ENCODE assay signal across 8 cellular contexts in genomic region chr1:161020573-161021167, GRCh38. TPM values are rescaled to one million over a fixed set of nuclear protein-coding genes. Genes with fewer than 3 reads are reported as not detected.
DNase-seq lines count a peak whose midpoint lies in the region; ATAC-seq and TF ChIP-seq lines count a peak whose summit lies in the region.

F11R (minus strand) TSS chr1:161021152; CDS start chr1:161021073, 79 bp downstream.

- H3K4me3 Mint-ChIP-seq in Caco-2 (ENCODE audit: unreplicated experiment) = peak within 1 kb of the TSS; percentile 89

- H3K4me1 ChIP-seq in Caco-2 = peaks cover 44% of the 10 kb centered on the region
- no peaks in the 10 kb centered on the region for H3K4me1 ChIP-seq in SJCRH30

- BruUV-seq in Caco-2 (replicated peaks; lab: Mats Ljungman, UMichigan) = TSS peak; percentile 46

- CTCF ChIA-PET in Caco-2 (lab: Charles Lee) = interaction anchor here (0.5 to 3.3 kb wide), 13 partner anchors 11 to 799 kb away, joined by 3 to 53 read pairs (median 5); partner anchors contain the start of genes PPOX, TOMM40L and USF1

- peak within 1 kb of the TSS; percentile 97 for H3K27ac Mint-ChIP-seq in Caco-2 (ENCODE audit: unreplicated experiment)

- POLR2A ChIA-PET in Caco-2 (lab: Charles Lee) = interaction anchor here (0.6 to 3.2 kb wide), 26 partner anchors 9 to 382 kb away, joined by 3 to 84 read pairs (median 6); partner anchors contain the start of genes APOA2, DEDD, ITLN2 and NIT1

- peaks cover 41% of the 10 kb centered on the region for H3K36me3 Mint-ChIP-seq in Caco-2 (ENCODE audit: insufficient read depth, unreplicated experiment)

- TF ChIP-seq CTCF in Caco-2 (IDR thresholded peaks at IDR 0.05; ENCODE audit: insufficient read depth in 1 of 2, low read depth in 1 of 2, low read length in 1 of 2, severe bottlenecking in 1 of 2, unreplicated experiment in 1 of 2) (peak; percentile 13 to 42), brain microvascular endothelial cell (IDR thresholded peaks at IDR 0.05; ENCODE audit: low read depth, low read length, missing control alignments) (peak; percentile 22)

- peak; percentile 35 for ATAC-seq in GM18873 (IDR thresholded peaks at IDR 0.05; ENCODE audit: low FRiP score, unreplicated experiment)
- ATAC-seq in HG03103 (IDR thresholded peaks at IDR 0.05; ENCODE audit: low read depth, unreplicated experiment) = peak; percentile 30

- H3K4me3 ChIP-seq in Caco-2 (ENCODE audit: low read depth, low read length) = peak within 1 kb of the TSS; percentile 67
- peak within 1 kb of the TSS; percentile 60 for H3K4me3 ChIP-seq in brain microvascular endothelial cell (ENCODE audit: low read depth, low read length)
- H3K4me3 ChIP-seq in iPS-18c (ENCODE audit: insufficient read depth, low read depth, low read length) = peak within 1 kb of the TSS; percentile 97
- H3K4me3 ChIP-seq in skeletal muscle cell (ENCODE audit: low read depth, low read length) = peak within 1 kb of the TSS; percentile 49
- H3K4me3 ChIP-seq in SJCRH30 = no peak within 1 kb of the TSS

- H3K4me1 Mint-ChIP-seq in Caco-2 (ENCODE audit: low read depth, unreplicated experiment) = peaks cover 51% of the 10 kb centered on the region

- H3K27me3 Mint-ChIP-seq in Caco-2 (ENCODE audit: insufficient read depth, unreplicated experiment) = no peaks in the 10 kb centered on the region

- in situ Hi-C loops in brain microvascular endothelial cell (cut with HindIII; ENCODE audit: low pct_ligation_motif_present, low sequenced_read_pairs) = no loop called here

- H3K36me3 ChIP-seq in Caco-2 (ENCODE audit: control insufficient read depth, insufficient read depth, low read length) (no peaks in the 10 kb centered on the region; the same call in none of the 2 replicates), brain microvascular endothelial cell (replicated peaks) (no peaks in the 10 kb centered on the region), SJCRH30 (no peaks in the 10 kb centered on the region)

- H3K27ac ChIP-seq in brain microvascular endothelial cell = no peak within 1 kb of the TSS
- no peak within 1 kb of the TSS for H3K27ac ChIP-seq in SJCRH30

- H3K27me3 ChIP-seq in Caco-2 (replicated peaks; ENCODE audit: control insufficient read depth, insufficient read depth, low read length) (no peaks in the 10 kb centered on the region), brain microvascular endothelial cell (replicated peaks) (peaks cover 9% of the 10 kb centered on the region), SJCRH30 (no peaks in the 10 kb centered on the region)

- intact Hi-C loops in Caco-2 (cut with micrococcal nuclease; ENCODE audit: unreplicated experiment) = loop anchor here (1.0 kb wide), 2 partner anchors 7 to 25 kb away; partner anchors contain the start of gene USF1

- H3K9me3 Mint-ChIP-seq in Caco-2 (ENCODE audit: unreplicated experiment) = no peaks in the 10 kb centered on the region

- peak; percentile 89 for DNase-seq in Caco-2
- DNase-seq in NOMO-1 (lab: John Stamatoyannopoulos, UW; ENCODE audit: unreplicated experiment in 2 of 2) = peak; percentile 70 to 71
- DNase-seq in brain microvascular endothelial cell = no peak
- no peak for DNase-seq in skeletal muscle cell (ENCODE audit: low read depth)
- DNase-seq in SJCRH30 = no peak

- H3K9me3 ChIP-seq in Caco-2 (no peaks in the 10 kb centered on the region), iPS-18c (ENCODE audit: control insufficient read depth, insufficient read depth, low read length) (no peaks in the 10 kb centered on the region), SJCRH30 (replicated peaks) (no peaks in the 10 kb centered on the region)

RNA-seq across cellular contexts. Expression of gene F11R, which starts in this region (rescaled TPM):
- total RNA-seq in Caco-2 (2022) = 182 and 196 TPM in 2 replicates
- not detected in 2 replicates for total RNA-seq in SJCRH30 (2014; rRNA removed; shearing (Covaris generic))

Comparison
In these comparisons a context has a peak if more than half of its experiments do, and no peak if none do; other contexts are left out.
1. RNA of gene F11R (total RNA-seq): 182 to 196 TPM in Caco-2; not detected in SJCRH30; every median in the first group is over 100 times any median in the second.
2. DNase-seq: peak in Caco-2 (2 of 2) and NOMO-1 (2 of 2); none in brain microvascular endothelial cell (single experiment), skeletal muscle cell (single experiment) and SJCRH30 (0 of 2).